Comparison of ENCODE assay signal across 1 cellular context in the genomic region with DNA sequence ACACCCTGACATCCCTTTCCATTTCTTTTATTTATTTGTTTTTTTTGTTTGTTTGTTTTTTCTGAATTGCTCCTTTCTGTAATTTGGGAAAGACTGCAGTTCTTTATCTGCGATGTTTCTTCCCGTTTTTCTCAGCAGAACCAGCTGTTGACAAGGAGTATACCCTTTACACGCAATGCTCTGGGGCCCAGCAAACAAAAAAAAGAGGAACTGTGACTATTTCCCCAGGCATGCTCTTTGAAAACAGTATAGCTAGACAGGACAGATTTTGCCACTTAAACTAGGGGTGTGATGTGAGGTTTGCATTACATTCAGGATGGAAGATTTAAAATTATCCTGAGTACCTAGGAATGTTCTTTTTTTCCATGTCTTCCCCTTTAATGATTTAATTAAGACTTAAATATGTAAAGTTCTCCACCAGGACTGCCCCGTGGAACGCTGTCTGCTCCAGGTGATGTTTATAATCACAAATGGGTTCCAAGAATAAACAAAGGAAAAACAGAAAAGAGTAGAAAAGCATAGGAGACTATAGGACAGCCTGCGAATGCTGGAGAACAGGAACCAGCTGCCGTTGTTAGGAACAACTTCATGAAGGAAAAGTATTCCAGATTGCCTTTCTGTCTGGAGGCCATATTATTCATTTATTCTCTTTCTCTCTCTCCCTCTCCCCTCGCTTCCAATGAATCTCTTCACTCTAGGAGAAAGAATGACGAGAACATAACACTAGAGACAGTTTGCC.
TF ChIP-seq lines count a peak whose summit lies in the region.

No MANE protein-coding gene starts in this region.

TF ChIP-seq in WTC11, 78 proteins besides CTCF, POLR2A, EP300 and RAD21 (continued from another document):
- TF ChIP-seq, protein P1, sequence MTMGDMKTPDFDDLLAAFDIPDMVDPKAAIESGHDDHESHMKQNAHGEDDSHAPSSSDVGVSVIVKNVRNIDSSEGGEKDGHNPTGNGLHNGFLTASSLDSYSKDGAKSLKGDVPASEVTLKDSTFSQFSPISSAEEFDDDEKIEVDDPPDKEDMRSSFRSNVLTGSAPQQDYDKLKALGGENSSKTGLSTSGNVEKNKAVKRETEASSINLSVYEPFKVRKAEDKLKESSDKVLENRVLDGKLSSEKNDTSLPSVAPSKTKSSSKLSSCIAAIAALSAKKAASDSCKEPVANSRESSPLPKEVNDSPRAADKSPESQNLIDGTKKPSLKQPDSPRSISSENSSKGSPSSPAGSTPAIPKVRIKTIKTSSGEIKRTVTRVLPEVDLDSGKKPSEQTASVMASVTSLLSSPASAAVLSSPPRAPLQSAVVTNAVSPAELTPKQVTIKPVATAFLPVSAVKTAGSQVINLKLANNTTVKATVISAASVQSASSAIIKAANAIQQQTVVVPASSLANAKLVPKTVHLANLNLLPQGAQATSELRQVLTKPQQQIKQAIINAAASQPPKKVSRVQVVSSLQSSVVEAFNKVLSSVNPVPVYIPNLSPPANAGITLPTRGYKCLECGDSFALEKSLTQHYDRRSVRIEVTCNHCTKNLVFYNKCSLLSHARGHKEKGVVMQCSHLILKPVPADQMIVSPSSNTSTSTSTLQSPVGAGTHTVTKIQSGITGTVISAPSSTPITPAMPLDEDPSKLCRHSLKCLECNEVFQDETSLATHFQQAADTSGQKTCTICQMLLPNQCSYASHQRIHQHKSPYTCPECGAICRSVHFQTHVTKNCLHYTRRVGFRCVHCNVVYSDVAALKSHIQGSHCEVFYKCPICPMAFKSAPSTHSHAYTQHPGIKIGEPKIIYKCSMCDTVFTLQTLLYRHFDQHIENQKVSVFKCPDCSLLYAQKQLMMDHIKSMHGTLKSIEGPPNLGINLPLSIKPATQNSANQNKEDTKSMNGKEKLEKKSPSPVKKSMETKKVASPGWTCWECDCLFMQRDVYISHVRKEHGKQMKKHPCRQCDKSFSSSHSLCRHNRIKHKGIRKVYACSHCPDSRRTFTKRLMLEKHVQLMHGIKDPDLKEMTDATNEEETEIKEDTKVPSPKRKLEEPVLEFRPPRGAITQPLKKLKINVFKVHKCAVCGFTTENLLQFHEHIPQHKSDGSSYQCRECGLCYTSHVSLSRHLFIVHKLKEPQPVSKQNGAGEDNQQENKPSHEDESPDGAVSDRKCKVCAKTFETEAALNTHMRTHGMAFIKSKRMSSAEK (CRISPR knock-in tag; IDR thresholded peaks at IDR 0.05; ENCODE audit: borderline replicate concordance): no peak
- TF ChIP-seq, protein P2, sequence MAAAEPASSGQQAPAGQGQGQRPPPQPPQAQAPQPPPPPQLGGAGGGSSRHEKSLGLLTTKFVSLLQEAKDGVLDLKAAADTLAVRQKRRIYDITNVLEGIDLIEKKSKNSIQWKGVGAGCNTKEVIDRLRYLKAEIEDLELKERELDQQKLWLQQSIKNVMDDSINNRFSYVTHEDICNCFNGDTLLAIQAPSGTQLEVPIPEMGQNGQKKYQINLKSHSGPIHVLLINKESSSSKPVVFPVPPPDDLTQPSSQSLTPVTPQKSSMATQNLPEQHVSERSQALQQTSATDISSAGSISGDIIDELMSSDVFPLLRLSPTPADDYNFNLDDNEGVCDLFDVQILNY (CRISPR knock-in tag; IDR thresholded peaks at IDR 0.05): no peak
- no peak for TF ChIP-seq RORB (CRISPR knock-in tag; IDR thresholded peaks at IDR 0.05)
- TF ChIP-seq ATF2 (CRISPR knock-in tag; IDR thresholded peaks at IDR 0.05; ENCODE audit: borderline replicate concordance, low read depth): no peak
- no peak for TF ChIP-seq PRRX2 (CRISPR knock-in tag; IDR thresholded peaks at IDR 0.05)
- no peak for TF ChIP-seq ZSCAN18 (CRISPR knock-in tag; IDR thresholded peaks at IDR 0.05)
